8 cellular contexts compared by ENCODE assay signal in genomic region chr19:42683917-42684513, GRCh38. TPM values are rescaled to one million over a fixed set of nuclear protein-coding genes. Genes with fewer than 3 reads are reported as not detected.
DNase-seq lines count a peak whose midpoint lies in the region; ATAC-seq, FAIRE-seq and TF ChIP-seq lines count a peak whose summit lies in the region.

No MANE protein-coding gene starts in this region.

- POLR2A ChIA-PET in A673 (lab: Charles Lee; ENCODE audit: low non-redundant PET), result no interaction called here

- CTCF ChIA-PET in A673 (lab: Charles Lee), result interaction anchor here (0.7 kb wide), 1 partner anchor 8 kb away, joined by 3 read pairs; no protein-coding TSS in a partner anchor

- no peak overlapping the region for H3K27ac ChIP-seq in A673 (ENCODE audit: low read depth, low read length, poor library complexity, severe bottlenecking)
- H3K27ac ChIP-seq in upper lobe of right lung, result no peak overlapping the region

- peaks cover under 1% of the 10 kb centered on the region for H3K27me3 ChIP-seq in A673 (replicated peaks; ENCODE audit: insufficient read depth, low read depth, low read length, poor library complexity)
- H3K27me3 ChIP-seq in upper lobe of right lung, result no peaks in the 10 kb centered on the region

- H3K4me1 ChIP-seq in A673 (ENCODE audit: insufficient read depth, low read length, poor library complexity, severe bottlenecking) (no peaks in the 10 kb centered on the region), upper lobe of right lung (no peaks in the 10 kb centered on the region)

- H3K36me3 ChIP-seq in A673 (ENCODE audit: insufficient read depth, low read length, poor library complexity, severe bottlenecking), result no peaks in the 10 kb centered on the region
- H3K36me3 ChIP-seq in upper lobe of right lung, result no peaks in the 10 kb centered on the region

- FAIRE-seq in RCC 7860 (lab: Jason Lieb, UNC), result peak; percentile 25

- intact Hi-C loops in A673 (cut with micrococcal nuclease; ENCODE audit: unreplicated experiment), result no loop called here
- intact Hi-C loops in upper lobe of right lung (cut with DNase I), result no loop called here

- no peak overlapping the region for H3K4me3 ChIP-seq in A673 (ENCODE audit: low read depth, low read length, poor library complexity, severe bottlenecking)
- H3K4me3 ChIP-seq in upper lobe of right lung, result no peak overlapping the region

- H3K9me3 ChIP-seq in A673 (ENCODE audit: low read depth, low read length, poor library complexity, severe bottlenecking) (peaks cover 4% of the 10 kb centered on the region), upper lobe of right lung (peaks cover 5% of the 10 kb centered on the region)

- DNase-seq in A673 (ENCODE audit: low spot score), result peak; percentile 33
- peak; percentile 2 for DNase-seq in GM04503 (ENCODE audit: low read depth)
- DNase-seq in RCC 7860 (ENCODE audit: low spot score), result peak; percentile 6
- DNase-seq in foreskin melanocyte, result peak; percentile 13
- DNase-seq in upper lobe of right lung, result no peak
- DNase-seq in SIG-M5 treated with dmso at 0.1 percent for 504 hours (lab: John Stamatoyannopoulos, UW; ENCODE audit: unreplicated experiment), result no peak
- no peak for DNase-seq in Ammon's horn (ENCODE audit: low spot score)
- DNase-seq in cerebellum (ENCODE audit: low spot score), result no peak

- TF ChIP-seq CTCF in A673 (conservative IDR thresholded peaks at IDR 0.05; ENCODE audit: low read depth, low read length), result peak; percentile 76
- peak; percentile 68 for TF ChIP-seq CTCF in upper lobe of right lung (IDR thresholded peaks at IDR 0.05)

- no TSS peak for BruUV-seq in A673 (replicated peaks; lab: Mats Ljungman, UMichigan)

- no peak for ATAC-seq in upper lobe of right lung

RNA-seq across cellular contexts. Expression of gene PSG3, which starts 56.3 kb away (rescaled TPM):
- not detected in 2 replicates for total RNA-seq in A673 (2021)
- total RNA-seq in upper lobe of right lung, result not detected
- total RNA-seq in cerebellum, result 0.36 TPM

Comparison
In these comparisons a context has a peak if more than half of its experiments do, and no peak if none do; other contexts are left out.
1. DNase-seq: peak in A673 (single experiment), GM04503 (single experiment), RCC 7860 (single experiment) and foreskin melanocyte (single experiment); none in upper lobe of right lung (single experiment), SIG-M5 treated with dmso at 0.1 percent for 504 hours (single experiment), Ammon's horn (single experiment) and cerebellum (single experiment).